In genomic region chr10:102450124-102450373, GRCh38 we compare ENCODE assay signal across 8 cellular contexts. TPM values are rescaled to one million over a fixed set of nuclear protein-coding genes. Genes with fewer than 3 reads are reported as not detected.
DNase-seq lines count a peak whose midpoint lies in the region; TF ChIP-seq lines count a peak whose summit lies in the region.

No MANE protein-coding gene starts in this region.

- no peak for TF ChIP-seq CTCF in testis (IDR thresholded peaks at IDR 0.05)

- H3K4me3 ChIP-seq in iPS-20b (ENCODE audit: low read length) = peak overlapping the region; percentile 89
- peak overlapping the region; percentile 72 to 88 for H3K4me3 ChIP-seq in testis

- no peaks in the 10 kb centered on the region for H3K27me3 ChIP-seq in iPS-20b (ENCODE audit: insufficient read depth, low read length)
- H3K27me3 ChIP-seq in testis = no peaks in the 10 kb centered on the region

- peak overlapping the region; percentile 93 for H3K9ac ChIP-seq in iPS-20b (ENCODE audit: low read depth, low read length)

- H3K36me3 Mint-ChIP-seq in activated naive CD4-positive, alpha-beta T cell treated with anti-CD3 and anti-CD28 coated beads, Interleukin-2, amount 50 U/mL, for 24 hours = peaks cover 4% of the 10 kb centered on the region
- H3K36me3 Mint-ChIP-seq in activated CD4-positive, alpha-beta memory T cell treated with anti-CD3 and anti-CD28 coated beads, Interleukin-2, amount 10 ng/mL, durations not matched to agents 7 days and 5 days (ENCODE audit: low read depth) = peaks cover 14% of the 10 kb centered on the region

- WGBS in testis, 2 donors = 0 to 1% methylated on average over 8 to 11 of the region's 11 CpGs

- H3K9me3 Mint-ChIP-seq in activated naive CD4-positive, alpha-beta T cell treated with anti-CD3 and anti-CD28 coated beads, Interleukin-2, amount 50 U/mL, for 24 hours = no peaks in the 10 kb centered on the region
- H3K9me3 Mint-ChIP-seq in activated CD4-positive, alpha-beta memory T cell treated with anti-CD3 and anti-CD28 coated beads, Interleukin-2, amount 10 ng/mL, durations not matched to agents 7 days and 5 days = no peaks in the 10 kb centered on the region

- peaks cover 26% of the 10 kb centered on the region for H3K4me1 ChIP-seq in iPS-20b (ENCODE audit: insufficient read depth, low read length)
- H3K4me1 ChIP-seq in testis = peaks cover 7% of the 10 kb centered on the region

- no peak for TF ChIP-seq POLR2A in testis (IDR thresholded peaks at IDR 0.05)

- peak overlapping the region; percentile 16 for H3K27ac ChIP-seq in iPS-20b (ENCODE audit: low read length)
- peak overlapping the region; percentile 18 to 64 for H3K27ac ChIP-seq in testis

- no peaks in the 10 kb centered on the region for H3K27me3 Mint-ChIP-seq in activated naive CD4-positive, alpha-beta T cell treated with anti-CD3 and anti-CD28 coated beads, Interleukin-2, amount 50 U/mL, for 24 hours
- no peaks in the 10 kb centered on the region for H3K27me3 Mint-ChIP-seq in activated CD4-positive, alpha-beta memory T cell treated with anti-CD3 and anti-CD28 coated beads, Interleukin-2, amount 10 ng/mL, durations not matched to agents 7 days and 5 days

- H3K4me3 Mint-ChIP-seq in activated naive CD4-positive, alpha-beta T cell treated with anti-CD3 and anti-CD28 coated beads, Interleukin-2, amount 50 U/mL, for 24 hours = peak overlapping the region; percentile 89
- peak overlapping the region; percentile 95 for H3K4me3 Mint-ChIP-seq in activated CD4-positive, alpha-beta memory T cell treated with anti-CD3 and anti-CD28 coated beads, Interleukin-2, amount 10 ng/mL, durations not matched to agents 7 days and 5 days

- no peaks in the 10 kb centered on the region for H3K9me3 ChIP-seq in iPS-20b (ENCODE audit: insufficient read depth, low read depth, low read length)
- H3K9me3 ChIP-seq in testis = no peaks in the 10 kb centered on the region

- no peak for DNase-seq in activated naive CD4-positive, alpha-beta T cell (lab: John Stamatoyannopoulos, UW)
- DNase-seq in activated CD4-positive, alpha-beta memory T cell treated with anti-CD3 and anti-CD28 coated beads, Interleukin-2, amount 10 ng/mL, durations not matched to agents 7 days and 5 days = no peak
- DNase-seq in testis (no peak), NCI-H1092 treated with DMSO at 0.1 percent for 48 hours (lab: John Stamatoyannopoulos, UW) (no peak)
- no peak for DNase-seq in stimulated activated CD4-positive, alpha-beta T cell treated with anti-CD3 and anti-CD28 coated beads, Interleukin-15, amount 100 ng/mL, for 24 hours
- no peak for DNase-seq in activated CD8-positive, alpha-beta memory T cell treated with anti-CD3 and anti-CD28 coated beads, Interleukin-2, amount 50 U/mL, for 48 hours

- H3K36me3 ChIP-seq in iPS-20b (ENCODE audit: insufficient read depth, low read depth, low read length) (peaks cover 13% of the 10 kb centered on the region), testis (ENCODE audit: low read depth, missing control alignments) (no peaks in the 10 kb centered on the region)

- H3K4me1 Mint-ChIP-seq in activated naive CD4-positive, alpha-beta T cell treated with anti-CD3 and anti-CD28 coated beads, Interleukin-2, amount 50 U/mL, for 24 hours = peaks cover 27% of the 10 kb centered on the region
- peaks cover 43% of the 10 kb centered on the region for H3K4me1 Mint-ChIP-seq in activated CD4-positive, alpha-beta memory T cell treated with anti-CD3 and anti-CD28 coated beads, Interleukin-2, amount 10 ng/mL, durations not matched to agents 7 days and 5 days

- peak overlapping the region; percentile 96 for H3K27ac Mint-ChIP-seq in activated naive CD4-positive, alpha-beta T cell treated with anti-CD3 and anti-CD28 coated beads, Interleukin-2, amount 50 U/mL, for 24 hours
- peak overlapping the region; percentile 92 for H3K27ac Mint-ChIP-seq in activated CD4-positive, alpha-beta memory T cell treated with anti-CD3 and anti-CD28 coated beads, Interleukin-2, amount 10 ng/mL, durations not matched to agents 7 days and 5 days

- intact Hi-C loops in testis (cut with DNase I; ENCODE audit: low total_unique reads) = no loop called here

- CTCF ChIA-PET in activated CD4-positive, alpha-beta memory T cell treated with anti-CD3 and anti-CD28 coated beads, Interleukin-2, amount 10 ng/mL, durations not matched to agents 7 days and 5 days (lab: Charles Lee) = interaction anchor here (0.7 to 4.2 kb wide), 12 partner anchors 9 to 908 kb away, joined by 3 to 22 read pairs (median 7); partner anchors contain the start of genes ACTR1A, CUEDC2 and FBXL15

- POLR2A ChIA-PET in activated CD4-positive, alpha-beta memory T cell treated with anti-CD3 and anti-CD28 coated beads, Interleukin-2, amount 10 ng/mL, durations not matched to agents 7 days and 5 days (lab: Charles Lee) = interaction anchor here (0.6 to 6.3 kb wide), 24 partner anchors 9 to 742 kb away, joined by 3 to 79 read pairs (median 5); partner anchors contain the start of genes ACTR1A, CUEDC2, ELOVL3 and FBXL15

RNA-seq across cellular contexts. Expression of gene C10orf95, which starts 1.3 kb away (rescaled TPM):
- total RNA-seq in activated CD4-positive, alpha-beta memory T cell treated with anti-CD3 and anti-CD28 coated beads, Interleukin-2, amount 10 ng/mL, durations not matched to agents 7 days and 5 days = under 1 TPM in 1 of 2 experiments, not detected in 1; 0.33 TPM
- 1 to 10 TPM in 1 of 2 donors, under 1 TPM in 1; 0.55 to 1.3 TPM for total RNA-seq in testis
- 0.29 TPM for polyA plus RNA-seq in testis (ENCODE audit: insufficient read depth, low read depth, low replicate concordance)

RNA-seq across cellular contexts. Expression of gene CUEDC2, which starts 17.7 kb away (rescaled TPM):
- total RNA-seq in activated CD4-positive, alpha-beta memory T cell treated with anti-CD3 and anti-CD28 coated beads, Interleukin-2, amount 10 ng/mL, durations not matched to agents 7 days and 5 days = 10 to 100 TPM; 60.9 to 64.5 TPM
- 10 to 100 TPM; 49.0 to 70.5 TPM for total RNA-seq in testis
- 76.0 TPM for polyA plus RNA-seq in testis (ENCODE audit: insufficient read depth, low read depth, low replicate concordance)

RNA-seq across cellular contexts. Expression of gene FBXL15, which starts 29.4 kb away (rescaled TPM):
- 10 to 100 TPM; 13.5 to 14.3 TPM for total RNA-seq in activated CD4-positive, alpha-beta memory T cell treated with anti-CD3 and anti-CD28 coated beads, Interleukin-2, amount 10 ng/mL, durations not matched to agents 7 days and 5 days
- 10 to 100 TPM; 28.9 to 32.2 TPM for total RNA-seq in testis
- polyA plus RNA-seq in testis (ENCODE audit: insufficient read depth, low read depth, low replicate concordance) = 9.2 TPM

RNA-seq across cellular contexts. Expression of gene PSD, which starts 31.5 kb away (rescaled TPM):
- total RNA-seq in activated CD4-positive, alpha-beta memory T cell treated with anti-CD3 and anti-CD28 coated beads, Interleukin-2, amount 10 ng/mL, durations not matched to agents 7 days and 5 days = 1 to 10 TPM; 1.4 TPM
- 10 to 100 TPM; 22.0 to 22.7 TPM for total RNA-seq in testis
- polyA plus RNA-seq in testis (ENCODE audit: insufficient read depth, low read depth, low replicate concordance) = 17.7 TPM

RNA-seq across cellular contexts. Expression of gene ACTR1A, which starts 52.5 kb away (rescaled TPM):
- total RNA-seq in activated CD4-positive, alpha-beta memory T cell treated with anti-CD3 and anti-CD28 coated beads, Interleukin-2, amount 10 ng/mL, durations not matched to agents 7 days and 5 days = 10 to 100 TPM; 74.3 to 78.9 TPM
- 10 to 100 TPM; 97.6 to 97.7 TPM for total RNA-seq in testis
- 126 TPM for polyA plus RNA-seq in testis (ENCODE audit: insufficient read depth, low read depth, low replicate concordance)
